In genomic region chr14:35406811-35407630, GRCh38 we compare ENCODE assay signal across 8 cellular contexts. TPM values are rescaled to one million over a fixed set of nuclear protein-coding genes. Genes with fewer than 3 reads are reported as not detected.
DNase-seq lines count a peak whose midpoint lies in the region; ATAC-seq and TF ChIP-seq lines count a peak whose summit lies in the region.

No MANE protein-coding gene starts in this region.

- 7% methylated on average over 4 of the region's 4 CpGs for WGBS in prostate gland

- intact Hi-C loops in prostate gland (cut with DNase I), result loop anchor here (5.0 to 10.0 kb wide), 3 partner anchors 285 to 532 kb away; partner anchors contain the start of genes BAZ1A, PPP2R3C, PRORP and SRP54

- DNase-seq in A172 (ENCODE audit: low spot score) (peak; percentile 49), EL (peak; percentile 70), NCI-H1417 (lab: John Stamatoyannopoulos, UW) (peak; percentile 50 to 86 (median 83)), SW480 (ENCODE audit: low spot score) (peak; percentile 70), fibroblast of pulmonary artery (ENCODE audit: low read depth) (peak; percentile 80), prostate gland (ENCODE audit: low spot score) (peak; percentile 45)
- no peak for DNase-seq in stimulated activated CD4-positive, alpha-beta T cell treated with anti-CD3 and anti-CD28 coated beads, Interleukin-12 subunit alpha, Interleukin-12 subunit beta, amount 100 ng/mL, for 4 hours

- no peaks in the 10 kb centered on the region for H3K9me3 ChIP-seq in prostate gland

- H3K4me3 ChIP-seq in fibroblast of pulmonary artery (replicated peaks; ENCODE audit: low read depth, low read length), result no peak overlapping the region
- no peak overlapping the region for H3K4me3 ChIP-seq in prostate gland

- peak overlapping the region in 1 of 2 donors; percentile 100 for H3K27ac ChIP-seq in prostate gland

- TF ChIP-seq POLR2A in prostate gland (IDR thresholded peaks at IDR 0.05), result no peak

- peaks cover 9 to 15% of the 10 kb centered on the region in 2 donors for H3K36me3 ChIP-seq in prostate gland

- ATAC-seq in GM21367 (IDR thresholded peaks at IDR 0.05; ENCODE audit: unreplicated experiment), result no peak

- peaks cover 4% of the 10 kb centered on the region for H3K4me1 ChIP-seq in prostate gland (replicated peaks)

- no peaks in the 10 kb centered on the region for H3K27me3 ChIP-seq in prostate gland (replicated peaks; ENCODE audit: insufficient read depth)

- TF ChIP-seq CTCF in fibroblast of pulmonary artery (IDR thresholded peaks at IDR 0.05; ENCODE audit: low read length, missing control alignments) (peak; percentile 90), prostate gland (IDR thresholded peaks at IDR 0.05) (peak; percentile 68 to 92 (median 88))

RNA-seq across cellular contexts. Expression of gene NFKBIA, which starts 2.5 kb away (rescaled TPM):
- 41.3 and 58.1 TPM in 2 replicates for total RNA-seq in A172 (2014; rRNA removed; shearing (Covaris generic))
- 100 to 1,000 TPM; 294 to 415 TPM for total RNA-seq in prostate gland
